8 cellular contexts compared by ENCODE assay signal in genomic region chr1:145957443-145958319, GRCh38. TPM values are rescaled to one million over a fixed set of nuclear protein-coding genes. Genes with fewer than 3 reads are reported as not detected.
DNase-seq lines count a peak whose midpoint lies in the region; TF ChIP-seq lines count a peak whose summit lies in the region.

LIX1L (minus strand) TSS chr1:145958017; CDS start chr1:145957927, 90 bp downstream.

- H3K9me3 Mint-ChIP-seq in nephron = no peaks in the 10 kb centered on the region
- H3K9me3 Mint-ChIP-seq in stimulated activated naive CD8-positive, alpha-beta T cell treated with anti-CD3 and anti-CD28 coated beads, Interleukin-15, Interleukin-2, amounts not matched to agents 100 ng/mL and 50 ng/mL, for 24 hours = no peaks in the 10 kb centered on the region

- DNase-seq in ELF-1 (ENCODE audit: low read depth, low spot score) = peak; percentile 97
- peak; percentile 97 for DNase-seq in H7
- peak; percentile 98 for DNase-seq in M059J (ENCODE audit: low read depth)
- peak; percentile 99 to 100 for DNase-seq in SHP77 (lab: John Stamatoyannopoulos, UW)
- DNase-seq in activated effector memory CD4-positive, alpha-beta T cell treated with Interleukin-2 at 50 U/mL for 16 hours = peak; percentile 93
- peak; percentile 97 for DNase-seq in fibroblast of the aortic adventitia (ENCODE audit: low read depth)

- H3K4me3 Mint-ChIP-seq in nephron = peak within 1 kb of the TSS; percentile 97 to 98 (median 98)
- peak within 1 kb of the TSS; percentile 87 for H3K4me3 Mint-ChIP-seq in stimulated activated naive CD8-positive, alpha-beta T cell treated with anti-CD3 and anti-CD28 coated beads, Interleukin-15, Interleukin-2, amounts not matched to agents 100 ng/mL and 50 ng/mL, for 24 hours

- TF ChIP-seq CTCF in fibroblast of the aortic adventitia (IDR thresholded peaks at IDR 0.05; ENCODE audit: insufficient read depth, low read length) (no peak), nephron (IDR thresholded peaks at IDR 0.05; ENCODE audit: unreplicated experiment in 3 of 3) (no peak)

- H3K36me3 ChIP-seq in H7 (replicated peaks; ENCODE audit: control insufficient read depth, insufficient read depth, low read length) = no peaks in the 10 kb centered on the region

- H3K27ac Mint-ChIP-seq in nephron = peak within 1 kb of the TSS; percentile 90 to 98 (median 96)
- peak within 1 kb of the TSS; percentile 82 for H3K27ac Mint-ChIP-seq in stimulated activated naive CD8-positive, alpha-beta T cell treated with anti-CD3 and anti-CD28 coated beads, Interleukin-15, Interleukin-2, amounts not matched to agents 100 ng/mL and 50 ng/mL, for 24 hours

- H3K27me3 ChIP-seq in H7 (ENCODE audit: control insufficient read depth, insufficient read depth, low read length) = peaks cover 51% of the 10 kb centered on the region

- H3K36me3 Mint-ChIP-seq in nephron (ENCODE audit: low read depth) = no peaks in the 10 kb centered on the region
- H3K36me3 Mint-ChIP-seq in stimulated activated naive CD8-positive, alpha-beta T cell treated with anti-CD3 and anti-CD28 coated beads, Interleukin-15, Interleukin-2, amounts not matched to agents 100 ng/mL and 50 ng/mL, for 24 hours (ENCODE audit: low read depth) = peaks cover 4% of the 10 kb centered on the region

- peaks cover 24% of the 10 kb centered on the region for H3K27me3 Mint-ChIP-seq in nephron (ENCODE audit: low read depth)
- H3K27me3 Mint-ChIP-seq in stimulated activated naive CD8-positive, alpha-beta T cell treated with anti-CD3 and anti-CD28 coated beads, Interleukin-15, Interleukin-2, amounts not matched to agents 100 ng/mL and 50 ng/mL, for 24 hours = no peaks in the 10 kb centered on the region

- peaks cover 45% of the 10 kb centered on the region for H3K4me1 Mint-ChIP-seq in nephron
- peaks cover 60% of the 10 kb centered on the region for H3K4me1 Mint-ChIP-seq in stimulated activated naive CD8-positive, alpha-beta T cell treated with anti-CD3 and anti-CD28 coated beads, Interleukin-15, Interleukin-2, amounts not matched to agents 100 ng/mL and 50 ng/mL, for 24 hours (ENCODE audit: low read depth)

- H3K4me3 ChIP-seq in H7 (ENCODE audit: insufficient read depth, low read depth, low read length) = peak within 1 kb of the TSS; percentile 77
- peak within 1 kb of the TSS; percentile 82 for H3K4me3 ChIP-seq in fibroblast of the aortic adventitia (ENCODE audit: low read depth, low read length)

RNA-seq across cellular contexts. Expression of gene LIX1L, which starts in this region (rescaled TPM):
- 23.0 and 24.3 TPM in 2 replicates for total RNA-seq in H7 (2014; rRNA removed; shearing (Covaris generic))
- total RNA-seq in M059J (2014; rRNA removed; shearing (Covaris generic)) = 24.7 and 39.2 TPM in 2 replicates
- total RNA-seq in fibroblast of the aortic adventitia (ENCODE audit: low replicate concordance) = 50.8 and 73.3 TPM in 2 replicates

Comparison
In these comparisons a context has a peak if more than half of its experiments do, and no peak if none do; other contexts are left out.
1. Peak in every context shown above with its lines: DNase-seq and H3K4me3 ChIP-seq.